ENCODE assay signal across 1 cellular context in genomic region chr20:62123450-62124118, GRCh38.
TF ChIP-seq lines count a peak whose summit lies in the region.

No MANE protein-coding gene starts in this region.

TF ChIP-seq in SK-N-SH, 30 proteins besides CTCF, POLR2A, EP300 and RAD21 (continued from another document):
- no peak for TF ChIP-seq RXRA (IDR thresholded peaks at IDR 0.05; ENCODE audit: borderline replicate concordance, low read depth)
- TF ChIP-seq JUND (IDR thresholded peaks at IDR 0.05), result no peak
TF ChIP-seq in SK-N-SH: peak in this region for 0.
